ENCODE assay signal across 22 cellular contexts in the genomic region with DNA sequence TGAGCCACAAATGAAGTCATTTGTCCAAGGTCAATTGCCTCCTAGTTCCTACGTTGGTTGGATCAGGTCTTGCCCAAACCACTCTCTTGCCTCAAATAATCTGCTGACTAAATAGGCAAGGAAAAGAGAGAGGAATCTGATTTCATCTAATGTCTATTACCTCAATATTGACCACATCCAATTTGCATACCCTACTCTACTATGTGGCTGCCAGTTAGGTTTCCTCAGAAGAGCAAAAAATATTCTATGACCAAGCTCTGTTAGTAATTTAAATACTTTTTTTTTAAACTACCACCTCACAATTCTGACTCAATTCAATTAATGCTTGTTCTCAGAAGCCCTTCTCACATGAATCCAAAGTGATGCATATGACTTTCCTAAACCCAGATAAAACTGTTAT.
DNase-seq lines count a peak whose midpoint lies in the region; ATAC-seq, FAIRE-seq and TF ChIP-seq lines count a peak whose summit lies in the region.
"Had no signal": no experiment of that assay in that cellular context is flagged by ENCODE, and none has a peak within 500 bp of the region (broad histone marks: within the 10 kb centered on the region; RNA-seq: fewer than 3 reads in every experiment).

No MANE protein-coding gene starts in this region.

- H3K9me3 ChIP-seq in astrocyte (ENCODE audit: insufficient read depth, low read depth, low read length), result no peaks in the 10 kb centered on the region
- H3K9me3 ChIP-seq: A549, MG63 had no signal

- H3K4me3 Mint-ChIP-seq in activated CD8-positive, alpha-beta memory T cell treated with anti-CD3 and anti-CD28 coated beads, Interleukin-2, amount 10 ng/mL, durations not matched to agents 7 days and 5 days, result no peak overlapping the region
- no peak overlapping the region for H3K4me3 Mint-ChIP-seq in T-helper 2 cell treated with Interferon-gamma antibody and Interleukin-4, amounts not matched to agents 5 μg/mL and 100 μg/mL, for 36 hours
- H3K4me3 Mint-ChIP-seq in astrocyte (ENCODE audit: unreplicated experiment), result no peak overlapping the region
- H3K4me3 Mint-ChIP-seq: B cell, CD14-positive monocyte had no signal

- H3K9ac ChIP-seq in astrocyte (ENCODE audit: low read length), result no peak overlapping the region

- H3K27me3 Mint-ChIP-seq in activated CD8-positive, alpha-beta memory T cell treated with anti-CD3 and anti-CD28 coated beads, Interleukin-2, amount 10 ng/mL, durations not matched to agents 7 days and 5 days, result no peaks in the 10 kb centered on the region
- no peaks in the 10 kb centered on the region for H3K27me3 Mint-ChIP-seq in T-helper 2 cell treated with Interferon-gamma antibody and Interleukin-4, amounts not matched to agents 5 μg/mL and 100 μg/mL, for 36 hours (ENCODE audit: low read depth)
- no peaks in the 10 kb centered on the region for H3K27me3 Mint-ChIP-seq in astrocyte (ENCODE audit: low read depth, unreplicated experiment)
- H3K27me3 Mint-ChIP-seq: B cell had no signal

- peaks cover 20% of the 10 kb centered on the region for H3K4me1 Mint-ChIP-seq in activated CD8-positive, alpha-beta memory T cell treated with anti-CD3 and anti-CD28 coated beads, Interleukin-2, amount 10 ng/mL, durations not matched to agents 7 days and 5 days
- peaks cover 3% of the 10 kb centered on the region for H3K4me1 Mint-ChIP-seq in T-helper 2 cell treated with Interferon-gamma antibody and Interleukin-4, amounts not matched to agents 5 μg/mL and 100 μg/mL, for 36 hours (ENCODE audit: low read depth)
- H3K4me1 Mint-ChIP-seq in astrocyte (ENCODE audit: low read depth, unreplicated experiment), result no peaks in the 10 kb centered on the region
- H3K4me1 Mint-ChIP-seq: B cell, CD14-positive monocyte had no signal

- no peak for TF ChIP-seq POLR2A in GM12891 (IDR thresholded peaks at IDR 0.05; ENCODE audit: low read depth, low read length)

- H3K9me3 Mint-ChIP-seq in activated CD8-positive, alpha-beta memory T cell treated with anti-CD3 and anti-CD28 coated beads, Interleukin-2, amount 10 ng/mL, durations not matched to agents 7 days and 5 days (ENCODE audit: low read depth), result no peaks in the 10 kb centered on the region
- H3K9me3 Mint-ChIP-seq in T-helper 2 cell treated with Interferon-gamma antibody and Interleukin-4, amounts not matched to agents 5 μg/mL and 100 μg/mL, for 36 hours, result no peaks in the 10 kb centered on the region
- no peaks in the 10 kb centered on the region for H3K9me3 Mint-ChIP-seq in astrocyte (ENCODE audit: unreplicated experiment)
- H3K9me3 Mint-ChIP-seq: CD14-positive monocyte had no signal

- peaks cover 6% of the 10 kb centered on the region for H3K79me2 ChIP-seq in astrocyte (ENCODE audit: insufficient read depth, low read length)

- peak overlapping the region; percentile 43 for H3K27ac Mint-ChIP-seq in activated CD8-positive, alpha-beta memory T cell treated with anti-CD3 and anti-CD28 coated beads, Interleukin-2, amount 10 ng/mL, durations not matched to agents 7 days and 5 days
- H3K27ac Mint-ChIP-seq in T-helper 2 cell treated with Interferon-gamma antibody and Interleukin-4, amounts not matched to agents 5 μg/mL and 100 μg/mL, for 36 hours, result peak overlapping the region; percentile 15
- H3K27ac Mint-ChIP-seq in astrocyte (ENCODE audit: unreplicated experiment), result no peak overlapping the region
- H3K27ac Mint-ChIP-seq: B cell, CD14-positive monocyte had no signal

- H3K27ac ChIP-seq in astrocyte (ENCODE audit: low read depth, low read length), result no peak overlapping the region
- H3K27ac ChIP-seq: A549 had no signal

- H3K4me2 ChIP-seq in astrocyte (ENCODE audit: low read length), result no peak overlapping the region
- H3K4me2 ChIP-seq: A549 had no signal

- DNase-seq in activated CD8-positive, alpha-beta memory T cell treated with anti-CD3 and anti-CD28 coated beads, Interleukin-2, amount 10 ng/mL, durations not matched to agents 7 days and 5 days, result no peak
- no peak for DNase-seq in activated CD8-positive, alpha-beta memory T cell treated with anti-CD3 and anti-CD28 coated beads, Interleukin-2, amount 50 U/mL, for 48 hours
- DNase-seq in GM12891 (ENCODE audit: insufficient read length, low spot score) (no peak), astrocyte (ENCODE audit: low read depth) (peak; percentile 8), DMS153 treated with DMSO at 0.1 percent for 48 hours (lab: John Stamatoyannopoulos, UW; ENCODE audit: unreplicated experiment) (no peak), kidney tubule cell (ENCODE audit: low spot score) (no peak), EL (no peak)
- DNase-seq in T-helper 2 cell treated with Interferon-gamma antibody and Interleukin-4, amounts not matched to agents 5 μg/mL and 100 μg/mL, for 36 hours (ENCODE audit: low spot score), result no peak
- DNase-seq: DMS79, H7, MG63, NCI-H1417, NCI-H1694 treated with DMSO at 0.1 percent for 48 hours, NCI-H2081 treated with DMSO at 0.1 percent for 48 hours, NCI-H2171 treated with DMSO at 0.1 percent for 48 hours, NCI-H524 treated with DMSO at 0.1 percent for 48 hours, NCI-H82, OCI-M1 had no signal

- no peak overlapping the region for H3K4me3 ChIP-seq in astrocyte (ENCODE audit: insufficient read depth, low read depth, low read length)
- H3K4me3 ChIP-seq: A549, MG63 had no signal

- CTCF ChIA-PET in activated CD8-positive, alpha-beta memory T cell treated with anti-CD3 and anti-CD28 coated beads, Interleukin-2, amount 10 ng/mL, durations not matched to agents 7 days and 5 days (lab: Charles Lee), result no interaction called here

- H4K20me1 ChIP-seq in astrocyte (ENCODE audit: insufficient read depth, low read length), result peaks cover 11% of the 10 kb centered on the region

- FAIRE-seq in GM12891 (lab: Jason Lieb, UNC) (peak; percentile 50), astrocyte (lab: Jason Lieb, UNC) (peak; percentile 91)
- FAIRE-seq: A549, RCC 7860 had no signal

- peaks cover 85% of the 10 kb centered on the region for H3K36me3 ChIP-seq in astrocyte (ENCODE audit: insufficient read depth, low read length)

- H3K27me3 ChIP-seq in astrocyte (ENCODE audit: insufficient read depth, low read length), result no peaks in the 10 kb centered on the region
- H3K27me3 ChIP-seq: MG63 had no signal

- ATAC-seq in activated CD8-positive, alpha-beta memory T cell treated with anti-CD3 and anti-CD28 coated beads, Interleukin-2, amount 10 ng/mL, durations not matched to agents 7 days and 5 days, result no peak
- ATAC-seq: A549 had no signal

- no peak overlapping the region for H2AFZ ChIP-seq in astrocyte (ENCODE audit: low read depth, low read length)

- H3K4me1 ChIP-seq in astrocyte (ENCODE audit: insufficient read depth, low read length), result no peaks in the 10 kb centered on the region
- H3K4me1 ChIP-seq: A549 had no signal

- H3K36me3 Mint-ChIP-seq in activated CD8-positive, alpha-beta memory T cell treated with anti-CD3 and anti-CD28 coated beads, Interleukin-2, amount 10 ng/mL, durations not matched to agents 7 days and 5 days, result peaks cover 64% of the 10 kb centered on the region
- peaks cover 60% of the 10 kb centered on the region for H3K36me3 Mint-ChIP-seq in T-helper 2 cell treated with Interferon-gamma antibody and Interleukin-4, amounts not matched to agents 5 μg/mL and 100 μg/mL, for 36 hours (ENCODE audit: low read depth)
- H3K36me3 Mint-ChIP-seq in astrocyte (ENCODE audit: low read depth, unreplicated experiment), result peaks cover 4% of the 10 kb centered on the region

- TF ChIP-seq CTCF in astrocyte (IDR thresholded peaks at IDR 0.05; ENCODE audit: insufficient read depth, low read depth, low read length), result no peak

TF ChIP-seq in GM12891, 5 proteins besides CTCF, POLR2A, EP300 and RAD21:
- TF ChIP-seq TAF1 (IDR thresholded peaks at IDR 0.05; ENCODE audit: low read depth, low read length) (no peak), SPI1 (IDR thresholded peaks at IDR 0.05; ENCODE audit: low read depth, low read length) (no peak), POU2F2 (IDR thresholded peaks at IDR 0.05; ENCODE audit: low read depth, low read length) (no peak), POLR2AphosphoS5 (IDR thresholded peaks at IDR 0.05; ENCODE audit: low read depth, low read length) (no peak), PAX5 (IDR thresholded peaks at IDR 0.05; ENCODE audit: insufficient read depth, low read length, severe bottlenecking) (no peak)
